Comparison of ENCODE assay signal across 9 cellular contexts in genomic region chr16:2775765-2776499, GRCh38. TPM values are rescaled to one million over a fixed set of nuclear protein-coding genes. Genes with fewer than 3 reads are reported as not detected.
DNase-seq lines count a peak whose midpoint lies in the region; ATAC-seq and TF ChIP-seq lines count a peak whose summit lies in the region.
"Had no signal": no experiment of that assay in that cellular context is flagged by ENCODE, and none has a peak within 500 bp of the region (broad histone marks: within the 10 kb centered on the region; RNA-seq: fewer than 3 reads in every experiment).

No MANE protein-coding gene starts in this region.

- peaks cover 27% of the 10 kb centered on the region for H3K36me3 ChIP-seq in effector memory CD4-positive, alpha-beta T cell (ENCODE audit: control insufficient read depth, insufficient read depth, low read length)

- DNase-seq in AG10803 (ENCODE audit: low read depth) (no peak), NAMALWA (ENCODE audit: low spot score) (peak; percentile 23), GOT3 (lab: John Stamatoyannopoulos, UW) (no peak), HK-2 (ENCODE audit: unreplicated experiment) (no peak), islet precursor cell (no peak)
- DNase-seq in effector memory CD4-positive, alpha-beta T cell = no peak
- DNase-seq in naive thymus-derived CD8-positive, alpha-beta T cell = peak in 1 of 10 donors; percentile 6
- DNase-seq: NCI-H446 treated with DMSO at 0.1 percent for 48 hours had no signal

- TF ChIP-seq CTCF in AG10803 (conservative IDR thresholded peaks at IDR 0.05; ENCODE audit: low read length) = no peak

- H3K27me3 Mint-ChIP-seq in naive thymus-derived CD8-positive, alpha-beta T cell = no peaks in the 10 kb centered on the region

- H3K4me1 Mint-ChIP-seq in naive thymus-derived CD8-positive, alpha-beta T cell = peaks cover 28 to 65% (median 52%) of the 10 kb centered on the region in 4 donors

- POLR2A ChIA-PET in naive thymus-derived CD8-positive, alpha-beta T cell (lab: Charles Lee) = interaction anchor here (1.3 to 8.2 kb wide), 6 partner anchors 10 to 94 kb away, joined by 3 to 128 read pairs (median 8); partner anchors contain the start of genes KCTD5 and SRRM2

- no peaks in the 10 kb centered on the region for H3K9me3 ChIP-seq in effector memory CD4-positive, alpha-beta T cell (ENCODE audit: control insufficient read depth, low read length)

- H3K4me3 Mint-ChIP-seq in naive thymus-derived CD8-positive, alpha-beta T cell = peak overlapping the region; percentile 84 to 97 (median 91)

- peak overlapping the region; percentile 67 for H3K27ac ChIP-seq in effector memory CD4-positive, alpha-beta T cell (ENCODE audit: insufficient read depth, low read length, poor library complexity, severe bottlenecking)

- H3K36me3 Mint-ChIP-seq in naive thymus-derived CD8-positive, alpha-beta T cell = peaks cover 0 to 37% (median 5%) of the 10 kb centered on the region in 3 donors

- peaks cover 22% of the 10 kb centered on the region for H3K4me1 ChIP-seq in effector memory CD4-positive, alpha-beta T cell (ENCODE audit: control insufficient read depth, insufficient read depth, low read length, poor library complexity, severe bottlenecking)

- no peak for ATAC-seq in naive thymus-derived CD8-positive, alpha-beta T cell
- no peak for ATAC-seq in GM18909 (IDR thresholded peaks at IDR 0.05; ENCODE audit: poor library complexity, unreplicated experiment)

- no peaks in the 10 kb centered on the region for H3K27me3 ChIP-seq in effector memory CD4-positive, alpha-beta T cell (replicated peaks; ENCODE audit: control insufficient read depth, insufficient read depth, low read length, poor library complexity, severe bottlenecking)

- peak overlapping the region; percentile 70 to 96 (median 92) for H3K27ac Mint-ChIP-seq in naive thymus-derived CD8-positive, alpha-beta T cell

- no peaks in the 10 kb centered on the region for H3K9me3 Mint-ChIP-seq in naive thymus-derived CD8-positive, alpha-beta T cell

- H3K4me3 ChIP-seq in AG10803 (ENCODE audit: low read length) = peak overlapping the region; percentile 85
- H3K4me3 ChIP-seq in effector memory CD4-positive, alpha-beta T cell (ENCODE audit: insufficient read depth, low read depth, low read length, poor library complexity, severe bottlenecking) = peak overlapping the region; percentile 85

RNA-seq across cellular contexts. Expression of gene ELOB, which starts 1.1 kb away (rescaled TPM):
- 100 to 1,000 TPM; 121 to 137 TPM for total RNA-seq in naive thymus-derived CD8-positive, alpha-beta T cell
- 100 to 1,000 TPM; 230 to 301 (median 288) TPM for polyA plus RNA-seq in naive thymus-derived CD8-positive, alpha-beta T cell

RNA-seq across cellular contexts. Expression of gene PRSS33, which starts 11.4 kb away (rescaled TPM):
- total RNA-seq in naive thymus-derived CD8-positive, alpha-beta T cell = not detected
- under 1 TPM in 1 of 3 donors, not detected in 2; 0.99 TPM for polyA plus RNA-seq in naive thymus-derived CD8-positive, alpha-beta T cell

RNA-seq across cellular contexts. Expression of gene PRSS41, which starts 22.3 kb away (rescaled TPM):
- not detected for total RNA-seq in naive thymus-derived CD8-positive, alpha-beta T cell
- polyA plus RNA-seq in naive thymus-derived CD8-positive, alpha-beta T cell = not detected

RNA-seq across cellular contexts. Expression of gene SRRM2, which starts 23.5 kb away (rescaled TPM):
- total RNA-seq in naive thymus-derived CD8-positive, alpha-beta T cell = 100 to 1,000 TPM; 927 to 965 TPM
- polyA plus RNA-seq in naive thymus-derived CD8-positive, alpha-beta T cell = 100 to 1,000 TPM in 1 of 3 donors, 10 to 100 TPM in 2; 25.5 to 110 (median 62.4) TPM

RNA-seq across cellular contexts. Expression of gene PRSS21, which starts 41.1 kb away (rescaled TPM):
- total RNA-seq in naive thymus-derived CD8-positive, alpha-beta T cell = 1 to 10 TPM; 2.0 to 2.9 TPM
- polyA plus RNA-seq in naive thymus-derived CD8-positive, alpha-beta T cell = 10 to 100 TPM in 1 of 3 donors, 1 to 10 TPM in 2; 1.5 to 14.7 (median 3.2) TPM
